Comparison of ENCODE assay signal across 8 cellular contexts in genomic region chr3:17692846-17693669, GRCh38. TPM values are rescaled to one million over a fixed set of nuclear protein-coding genes. Genes with fewer than 3 reads are reported as not detected.
DNase-seq lines count a peak whose midpoint lies in the region; ATAC-seq lines count a peak whose summit lies in the region.
"Not testable (repeated sequence)": the region's sequence is repeated elsewhere in the genome, so short reads cannot be mapped to it uniquely, and the experiment has no call there.

No MANE protein-coding gene starts in this region.

- not testable (repeated sequence) for H3K27ac Mint-ChIP-seq in activated CD4-positive, alpha-beta memory T cell treated with anti-CD3 and anti-CD28 coated beads, Interleukin-2, amount 10 ng/mL, durations not matched to agents 7 days and 5 days; stimulated activated effector memory CD8-positive, alpha-beta T cell treated with anti-CD3 and anti-CD28 coated beads, Interleukin-12 subunit alpha, Interleukin-12 subunit beta, amount 100 ng/mL, for 72 hours

- DNase-seq in DMS53 treated with DMSO at 0.1 percent for 48 hours (lab: John Stamatoyannopoulos, UW; ENCODE audit: unreplicated experiment) = peak; percentile 27
- peak; percentile 42 for DNase-seq in NCI-H460 (ENCODE audit: extremely low read depth, low read depth)
- DNase-seq in T-helper 9 cell = peak; percentile 34
- peak; percentile 63 for DNase-seq in activated CD4-positive, alpha-beta memory T cell treated with anti-CD3 and anti-CD28 coated beads, Interleukin-2, amount 10 ng/mL, durations not matched to agents 7 days and 5 days
- DNase-seq in activated effector memory CD4-positive, alpha-beta T cell treated with Interleukin-2 at 50 U/mL for 16 hours = peak; percentile 54
- DNase-seq in iPS-NIHi11 (ENCODE audit: low spot score) = peak; percentile 11
- DNase-seq in stimulated activated CD4-positive, alpha-beta T cell treated with anti-CD3 and anti-CD28 coated beads, Interleukin-15, amount 100 ng/mL, for 48 hours (ENCODE audit: low read depth in 2 of 2) = peak; percentile 14 to 43
- DNase-seq in stimulated activated effector memory CD8-positive, alpha-beta T cell treated with anti-CD3 and anti-CD28 coated beads, Interleukin-12 subunit alpha, Interleukin-12 subunit beta, amount 100 ng/mL, for 72 hours (ENCODE audit: low spot score in 2 of 2) = peak; percentile 10 to 50

- ATAC-seq in stimulated activated effector memory CD8-positive, alpha-beta T cell treated with anti-CD3 and anti-CD28 coated beads, Interleukin-12 subunit alpha, Interleukin-12 subunit beta, amount 100 ng/mL, for 72 hours = peak; percentile 78

- POLR2A ChIA-PET in activated CD4-positive, alpha-beta memory T cell treated with anti-CD3 and anti-CD28 coated beads, Interleukin-2, amount 10 ng/mL, durations not matched to agents 7 days and 5 days (lab: Charles Lee) = interaction anchor here (1.4 kb wide), 1 partner anchor 50 kb away, joined by 7 read pairs; the partner anchor contains the start of gene TBC1D5

- H3K4me3 Mint-ChIP-seq in activated CD4-positive, alpha-beta memory T cell treated with anti-CD3 and anti-CD28 coated beads, Interleukin-2, amount 10 ng/mL, durations not matched to agents 7 days and 5 days = peak overlapping the region; percentile 19
- not testable (repeated sequence) for H3K4me3 Mint-ChIP-seq in stimulated activated effector memory CD8-positive, alpha-beta T cell treated with anti-CD3 and anti-CD28 coated beads, Interleukin-12 subunit alpha, Interleukin-12 subunit beta, amount 100 ng/mL, for 72 hours

- not testable (repeated sequence) for H3K27me3 Mint-ChIP-seq in activated CD4-positive, alpha-beta memory T cell treated with anti-CD3 and anti-CD28 coated beads, Interleukin-2, amount 10 ng/mL, durations not matched to agents 7 days and 5 days

- not testable (repeated sequence) for H3K9me3 Mint-ChIP-seq in activated CD4-positive, alpha-beta memory T cell treated with anti-CD3 and anti-CD28 coated beads, Interleukin-2, amount 10 ng/mL, durations not matched to agents 7 days and 5 days; stimulated activated effector memory CD8-positive, alpha-beta T cell treated with anti-CD3 and anti-CD28 coated beads, Interleukin-12 subunit alpha, Interleukin-12 subunit beta, amount 100 ng/mL, for 72 hours

- CTCF ChIA-PET in activated CD4-positive, alpha-beta memory T cell treated with anti-CD3 and anti-CD28 coated beads, Interleukin-2, amount 10 ng/mL, durations not matched to agents 7 days and 5 days (lab: Charles Lee) = interaction anchor here (0.6 to 1.4 kb wide), 5 partner anchors 21 to 476 kb away, joined by 3 to 6 read pairs (median 4); partner anchors contain the start of gene TBC1D5

- peaks cover 37% of the 10 kb centered on the region for H3K36me3 Mint-ChIP-seq in activated CD4-positive, alpha-beta memory T cell treated with anti-CD3 and anti-CD28 coated beads, Interleukin-2, amount 10 ng/mL, durations not matched to agents 7 days and 5 days (ENCODE audit: low read depth)
- H3K36me3 Mint-ChIP-seq in stimulated activated effector memory CD8-positive, alpha-beta T cell treated with anti-CD3 and anti-CD28 coated beads, Interleukin-12 subunit alpha, Interleukin-12 subunit beta, amount 100 ng/mL, for 72 hours = not testable (repeated sequence)

- H3K4me1 Mint-ChIP-seq in activated CD4-positive, alpha-beta memory T cell treated with anti-CD3 and anti-CD28 coated beads, Interleukin-2, amount 10 ng/mL, durations not matched to agents 7 days and 5 days = peaks cover 16% of the 10 kb centered on the region
- H3K4me1 Mint-ChIP-seq in stimulated activated effector memory CD8-positive, alpha-beta T cell treated with anti-CD3 and anti-CD28 coated beads, Interleukin-12 subunit alpha, Interleukin-12 subunit beta, amount 100 ng/mL, for 72 hours = peaks cover 43% of the 10 kb centered on the region

RNA-seq across cellular contexts. Expression of gene TBC1D5, which starts 49.4 kb away (rescaled TPM):
- 43.1 and 48.7 TPM in 2 replicates for total RNA-seq in NCI-H460 (2014; rRNA removed; shearing (Covaris generic))
- 9.2 and 24.4 TPM in 2 replicates for polyA plus RNA-seq in NCI-H460 (2014; cell fraction: nucleus; rRNA removed)
- total RNA-seq in activated CD4-positive, alpha-beta memory T cell treated with anti-CD3 and anti-CD28 coated beads, Interleukin-2, amount 10 ng/mL, durations not matched to agents 7 days and 5 days = 10 to 100 TPM; 49.9 to 50.8 TPM

Comparison
In these comparisons a context has a peak if more than half of its experiments do, and no peak if none do; other contexts are left out.
1. Peak in every context shown above with its lines: DNase-seq and ATAC-seq.
2. DNase-seq: peak in every context shown above with its lines; median percentile 63 in activated CD4-positive, alpha-beta memory T cell treated with anti-CD3 and anti-CD28 coated beads, Interleukin-2, amount 10 ng/mL, durations not matched to agents 7 days and 5 days; 54 in activated effector memory CD4-positive, alpha-beta T cell treated with Interleukin-2 at 50 U/mL for 16 hours; 42 in NCI-H460; 34 in T-helper 9 cell; 30 in stimulated activated effector memory CD8-positive, alpha-beta T cell treated with anti-CD3 and anti-CD28 coated beads, Interleukin-12 subunit alpha, Interleukin-12 subunit beta, amount 100 ng/mL, for 72 hours; 28 in stimulated activated CD4-positive, alpha-beta T cell treated with anti-CD3 and anti-CD28 coated beads, Interleukin-15, amount 100 ng/mL, for 48 hours; 27 in DMS53 treated with DMSO at 0.1 percent for 48 hours; 11 in iPS-NIHi11.